Comparison of ENCODE assay signal across 8 cellular contexts in the genomic region with DNA sequence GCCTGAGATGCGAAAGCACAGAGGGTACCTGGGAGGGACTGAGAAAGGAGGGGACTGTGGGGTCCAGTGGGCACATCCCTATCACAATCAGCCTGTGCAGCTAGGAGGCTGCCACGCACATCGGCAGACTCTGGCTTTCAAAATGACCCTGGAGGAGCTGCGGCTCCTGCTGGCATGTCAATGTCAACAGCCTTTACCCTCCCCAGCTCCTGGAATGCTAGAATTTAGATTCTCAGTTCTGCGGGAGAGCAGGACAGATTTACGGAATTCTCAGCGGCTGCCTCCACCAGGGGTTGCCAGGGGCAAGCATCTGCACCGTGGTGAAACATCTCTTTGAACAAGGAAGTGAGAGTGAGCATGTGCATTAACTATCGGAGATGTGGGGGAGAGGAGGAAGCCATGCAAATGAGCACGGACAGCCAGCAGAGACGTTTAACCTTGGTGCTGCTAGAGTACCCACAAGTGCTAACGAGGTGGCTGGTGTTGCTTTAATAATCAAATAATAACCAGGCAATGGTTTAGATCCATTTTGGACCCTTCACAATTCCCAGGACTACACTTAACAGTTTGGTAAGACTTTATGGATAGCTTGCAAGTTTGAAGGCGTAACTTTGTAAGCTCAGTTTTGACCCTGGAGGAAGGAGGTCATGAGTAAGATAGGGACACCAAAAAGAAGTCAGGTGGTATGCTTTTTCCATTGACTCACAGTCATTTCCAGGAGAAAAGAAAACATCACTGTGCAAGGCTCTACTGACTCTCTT. TPM values are rescaled to one million over a fixed set of nuclear protein-coding genes. Genes with fewer than 3 reads are reported as not detected.
DNase-seq lines count a peak whose midpoint lies in the region; ATAC-seq and TF ChIP-seq lines count a peak whose summit lies in the region.

No MANE protein-coding gene starts in this region.

- no peaks in the 10 kb centered on the region for H3K9me3 ChIP-seq in DOHH2 (ENCODE audit: control insufficient read depth, insufficient read depth, low read length)
- H3K9me3 ChIP-seq in IMR-90 (ENCODE audit: control insufficient read depth, insufficient read depth, low read length): peaks cover 3% of the 10 kb centered on the region
- H3K9me3 ChIP-seq in aorta (ENCODE audit: control insufficient read depth, low read length): peaks cover 2% of the 10 kb centered on the region

- H4K8ac ChIP-seq in IMR-90 (ENCODE audit: low read depth in 2 of 2, low read length in 2 of 2): peak overlapping the region in 1 of 2 experiments; percentile 59; a peak in 2 of 4 replicates

- peak overlapping the region; percentile 61 for H3K4ac ChIP-seq in IMR-90 (ENCODE audit: low read depth, low read length)

- no peaks in the 10 kb centered on the region for H3K9me3 Mint-ChIP-seq in activated CD8-positive, alpha-beta T cell treated with anti-CD3 and anti-CD28 coated beads, Interleukin-2, amount 10 ng/mL, durations not matched to agents 7 days and 5 days (ENCODE audit: insufficient read depth)

- H3K4me2 ChIP-seq in DOHH2 (ENCODE audit: low read length) (peak overlapping the region; percentile 78), IMR-90 (ENCODE audit: low read depth, low read length) (peak overlapping the region; percentile 66)

- H4K20me1 ChIP-seq in DOHH2 (ENCODE audit: control insufficient read depth, insufficient read depth, low read depth, low read length) (no peaks in the 10 kb centered on the region), IMR-90 (ENCODE audit: insufficient read depth, low read length) (no peaks in the 10 kb centered on the region; the same call in 1 of the 2 replicates)

- H3K4me1 ChIP-seq in DOHH2 (ENCODE audit: control insufficient read depth, low read length) (peaks cover 53% of the 10 kb centered on the region), IMR-90 (ENCODE audit: control insufficient read depth, insufficient read depth, low read length) (peaks cover 11% of the 10 kb centered on the region), aorta (ENCODE audit: control insufficient read depth in 1 of 2, insufficient read depth in 2 of 2, low read length in 2 of 2) (peaks cover 0 to 2% of the 10 kb centered on the region in 2 donors)

- peak; percentile 38 for DNase-seq in IMR-90
- peak; percentile 73 for DNase-seq in activated CD8-positive, alpha-beta T cell treated with anti-CD3 and anti-CD28 coated beads, Interleukin-2, amount 10 ng/mL, durations not matched to agents 7 days and 5 days
- peak; percentile 69 for DNase-seq in fibroblast of peridontal ligament (ENCODE audit: extremely low read depth)
- DNase-seq in pons (ENCODE audit: low spot score): peak; percentile 86
- DNase-seq in aorta: peak in 1 of 2 donors; percentile 63
- DNase-seq in posterior vena cava (ENCODE audit: low spot score): no peak

- no peak overlapping the region; the same call in 1 of the 2 replicates for H3K14ac ChIP-seq in IMR-90 (replicated peaks; ENCODE audit: low read depth, low read length)

- ATAC-seq in GM21360 (IDR thresholded peaks at IDR 0.05; ENCODE audit: unreplicated experiment) (peak; percentile 94), IMR-90 (ENCODE audit: low read depth) (peak; percentile 66), aorta (ENCODE audit: low FRiP score) (peak; percentile 5)
- ATAC-seq in activated CD8-positive, alpha-beta T cell treated with anti-CD3 and anti-CD28 coated beads, Interleukin-2, amount 10 ng/mL, durations not matched to agents 7 days and 5 days: peak; percentile 96

- H3K36me3 Mint-ChIP-seq in activated CD8-positive, alpha-beta T cell treated with anti-CD3 and anti-CD28 coated beads, Interleukin-2, amount 10 ng/mL, durations not matched to agents 7 days and 5 days (ENCODE audit: low read depth): peaks cover 66% of the 10 kb centered on the region

- POLR2A ChIA-PET in IMR-90 (lab: Charles Lee; ENCODE audit: unreplicated experiment): no interaction called here
- POLR2A ChIA-PET in activated CD8-positive, alpha-beta T cell treated with anti-CD3 and anti-CD28 coated beads, Interleukin-2, amount 10 ng/mL, durations not matched to agents 7 days and 5 days (lab: Charles Lee): interaction anchor here (0.6 to 3.4 kb wide), 11 partner anchors 10 to 183 kb away, joined by 3 to 28 read pairs (median 3); no protein-coding TSS in a partner anchor

- H3K36me3 ChIP-seq in DOHH2 (ENCODE audit: control insufficient read depth, low read length): peaks cover 8% of the 10 kb centered on the region
- H3K36me3 ChIP-seq in IMR-90 (ENCODE audit: control insufficient read depth, insufficient read depth, low read length): no peaks in the 10 kb centered on the region
- no peaks in the 10 kb centered on the region for H3K36me3 ChIP-seq in aorta (ENCODE audit: control insufficient read depth in 1 of 2, insufficient read depth in 2 of 2, low read length in 1 of 2)

- H2BK120ac ChIP-seq in IMR-90 (ENCODE audit: low read depth, low read length): peak overlapping the region; percentile 4; the same call in 1 of the 2 replicates

- H3K27me3 ChIP-seq in DOHH2 (ENCODE audit: control insufficient read depth, low read length): no peaks in the 10 kb centered on the region
- H3K27me3 ChIP-seq in IMR-90 (ENCODE audit: control insufficient read depth, insufficient read depth, low read length): no peaks in the 10 kb centered on the region
- no peaks in the 10 kb centered on the region for H3K27me3 ChIP-seq in aorta (ENCODE audit: control insufficient read depth in 1 of 2, insufficient read depth in 2 of 2, low read length in 1 of 2)

- intact Hi-C loops in IMR-90 (cut with micrococcal nuclease) (no loop called here), aorta (cut with DNase I) (loop anchor here (5.0 to 10.0 kb wide), 2 partner anchors 51 to 102 kb away; no protein-coding TSS in a partner anchor), posterior vena cava (cut with DNase I) (no loop called here)

- H3K9me1 ChIP-seq in IMR-90 (ENCODE audit: insufficient read depth, low read length): peaks cover 11% of the 10 kb centered on the region

- no peak overlapping the region for H2AK5ac ChIP-seq in IMR-90 (ENCODE audit: low read depth, low read length)

- H3K4me1 Mint-ChIP-seq in activated CD8-positive, alpha-beta T cell treated with anti-CD3 and anti-CD28 coated beads, Interleukin-2, amount 10 ng/mL, durations not matched to agents 7 days and 5 days (ENCODE audit: low read depth): peaks cover 60% of the 10 kb centered on the region

- WGBS in IMR-90 (ENCODE audit: extremely low coverage in 2 of 2, insufficient read length in 1 of 2), 2 experiments: 18% methylated on average over 3 of the region's 13 CpGs; no CpG with 5 or more reads in 1 of the 2 experiments
- 59 to 61% methylated on average over 13 of the region's 13 CpGs for WGBS in aorta, 2 donors

- H3K9me2 ChIP-seq in DOHH2 (replicated peaks; ENCODE audit: control insufficient read depth, low read length): no peaks in the 10 kb centered on the region

- TF ChIP-seq CTCF in DOHH2 (IDR thresholded peaks at IDR 0.05; ENCODE audit: low read depth, low read length, poor library complexity, severe bottlenecking) (peak; percentile 49), IMR-90 (conservative IDR thresholded peaks at IDR 0.05; ENCODE audit: low read depth, low read length) (peak; percentile 20; the same call in 1 of the 2 replicates)

- no peak overlapping the region for H2BK5ac ChIP-seq in IMR-90 (ENCODE audit: low read depth, low read length, poor library complexity, severe bottlenecking)

- H3K27ac ChIP-seq in DOHH2 (ENCODE audit: low read depth, low read length): peak overlapping the region; percentile 76
- no peak overlapping the region for H3K27ac ChIP-seq in IMR-90 (ENCODE audit: insufficient read depth, low read length)
- no peak overlapping the region for H3K27ac ChIP-seq in aorta (ENCODE audit: low read depth in 1 of 2, low read length in 2 of 2)

- BruUV-seq in IMR-90 (replicated peaks; lab: Mats Ljungman, UMichigan): no TSS peak

- peak overlapping the region; percentile 66 for H3K4me3 Mint-ChIP-seq in activated CD8-positive, alpha-beta T cell treated with anti-CD3 and anti-CD28 coated beads, Interleukin-2, amount 10 ng/mL, durations not matched to agents 7 days and 5 days

- no peaks in the 10 kb centered on the region for H3K27me3 Mint-ChIP-seq in activated CD8-positive, alpha-beta T cell treated with anti-CD3 and anti-CD28 coated beads, Interleukin-2, amount 10 ng/mL, durations not matched to agents 7 days and 5 days (ENCODE audit: low read depth)

- no peak overlapping the region for H3K23ac ChIP-seq in IMR-90 (ENCODE audit: low read depth, low read length)

- H3K18ac ChIP-seq in IMR-90 (ENCODE audit: low read depth, low read length): no peak overlapping the region

- peaks cover 4% of the 10 kb centered on the region; the same call in 1 of the 2 replicates for H3F3A ChIP-seq in DOHH2 (ENCODE audit: control insufficient read depth, insufficient read depth)

- H2AFZ ChIP-seq in IMR-90 (replicated peaks; ENCODE audit: low read length, poor library complexity): peak overlapping the region; percentile 34

- H2AK9ac ChIP-seq in IMR-90 (replicated peaks; ENCODE audit: low read depth, low read length, poor library complexity): no peak overlapping the region

- CTCF ChIA-PET in IMR-90 (lab: Yijun Ruan, JAX): interaction anchor here (0.9 to 1.9 kb wide), 3 partner anchors 14 to 51 kb away, joined by 4 to 6 read pairs (median 5); no protein-coding TSS in a partner anchor
- CTCF ChIA-PET in activated CD8-positive, alpha-beta T cell treated with anti-CD3 and anti-CD28 coated beads, Interleukin-2, amount 10 ng/mL, durations not matched to agents 7 days and 5 days (lab: Charles Lee): interaction anchor here (0.6 to 3.5 kb wide), 27 partner anchors 9 to 555 kb away, joined by 3 to 21 read pairs (median 4); no protein-coding TSS in a partner anchor

- TF ChIP-seq POLR2A in IMR-90 (IDR thresholded peaks at IDR 0.05; ENCODE audit: low read depth, low read length): no peak

- dilution Hi-C loops in IMR-90 (cut with HindIII; ENCODE audit: low sequenced_read_pairs, unreplicated experiment): no loop called here

- peaks cover 50% of the 10 kb centered on the region for H3K79me2 ChIP-seq in DOHH2 (ENCODE audit: control insufficient read depth, low read length)

- peak overlapping the region; percentile 94 for H3K27ac Mint-ChIP-seq in activated CD8-positive, alpha-beta T cell treated with anti-CD3 and anti-CD28 coated beads, Interleukin-2, amount 10 ng/mL, durations not matched to agents 7 days and 5 days

- H4K91ac ChIP-seq in IMR-90 (ENCODE audit: insufficient read depth, low read depth, low read length): no peak overlapping the region; the same call in 1 of the 2 replicates

- no peak overlapping the region for H4K5ac ChIP-seq in IMR-90 (ENCODE audit: low read depth, low read length)

- H2BK20ac ChIP-seq in IMR-90 (ENCODE audit: low read depth, low read length): no peak overlapping the region

- in situ Hi-C loops in IMR-90 (cut with MboI; ENCODE audit: low sequenced_read_pairs): no loop called here

- peaks cover 34 to 43% of the 10 kb centered on the region in 2 experiments for H3K79me1 ChIP-seq in IMR-90 (ENCODE audit: low read depth in 1 of 2, low read length in 2 of 2)

- H3K4me3 ChIP-seq in DOHH2 (ENCODE audit: low read length): peak overlapping the region; percentile 67
- H3K4me3 ChIP-seq in IMR-90 (ENCODE audit: insufficient read depth, low read depth, low read length): no peak overlapping the region
- no peak overlapping the region for H3K4me3 ChIP-seq in aorta (ENCODE audit: low read length in 2 of 2)

- H3K56ac ChIP-seq in IMR-90 (ENCODE audit: extremely low read depth, insufficient read depth, low read length): no peak overlapping the region

- no peak overlapping the region for H2BK15ac ChIP-seq in IMR-90 (ENCODE audit: low read depth, low read length)

- TF ChIP-seq RAD21 in IMR-90 (IDR thresholded peaks at IDR 0.05; ENCODE audit: low read length): 0 out of 2 replicates have a peak, but pooled peaks have one; percentile 21

- no peak overlapping the region for H3K9ac ChIP-seq in IMR-90 (ENCODE audit: low read depth, low read length)

RNA-seq across cellular contexts. Expression of a gene that starts 54.1 kb away (rescaled TPM):
- total RNA-seq in IMR-90 (2012; rRNA removed) (11.1 and 12.7 TPM in 2 replicates), aorta (10 to 100 TPM; 15.0 to 15.9 TPM), posterior vena cava (10 to 100 TPM; 32.4 to 33.1 TPM)
- polyA plus RNA-seq in IMR-90 (2012; rRNA removed) (9.0 and 9.7 TPM in 2 replicates), aorta (1 to 10 TPM; 1.3 to 2.2 TPM)
- polyA plus RNA-seq in IMR-90 (2012; cell fraction: cytosol; rRNA removed): 4.3 and 4.9 TPM in 2 replicates
- 4.8 and 5.9 TPM in 2 replicates for polyA plus RNA-seq in IMR-90 (2012; cell fraction: nucleus; rRNA removed; ENCODE audit: low replicate concordance)
- 10 to 100 TPM; 59.4 to 60.4 TPM for total RNA-seq in activated CD8-positive, alpha-beta T cell treated with anti-CD3 and anti-CD28 coated beads, Interleukin-2, amount 10 ng/mL, durations not matched to agents 7 days and 5 days

Comparison
In these comparisons a context has a peak if more than half of its experiments do, and no peak if none do; other contexts are left out.
1. ATAC-seq: peak in every context shown above with its lines; median percentile 96 in activated CD8-positive, alpha-beta T cell treated with anti-CD3 and anti-CD28 coated beads, Interleukin-2, amount 10 ng/mL, durations not matched to agents 7 days and 5 days; 94 in GM21360; 66 in IMR-90; 5 in aorta.
2. intact Hi-C loops: an anchor here in aorta (5.0 to 10.0 kb wide); none called in IMR-90 and posterior vena cava.